ENCODE assay signal across 2 cellular contexts in genomic region chr7:12389089-12389700, GRCh38.
TF ChIP-seq lines count a peak whose summit lies in the region.

No MANE protein-coding gene starts in this region.

TF ChIP-seq in GM23338, 12 proteins besides CTCF, POLR2A, EP300 and RAD21:
- no peak for TF ChIP-seq JUNB (IDR thresholded peaks at IDR 0.05; ENCODE audit: unreplicated experiment)
- TF ChIP-seq STAT1 (IDR thresholded peaks at IDR 0.05; ENCODE audit: unreplicated experiment): no peak
- TF ChIP-seq CREB1 (CRISPR knock-in tag; IDR thresholded peaks at IDR 0.05; ENCODE audit: low read depth): no peak
- no peak for TF ChIP-seq ZNF331 (CRISPR knock-in tag; IDR thresholded peaks at IDR 0.05; ENCODE audit: low read depth)
- no peak for TF ChIP-seq EZH2phosphoT487 (IDR thresholded peaks at IDR 0.05; ENCODE audit: unreplicated experiment)
- no peak for TF ChIP-seq EZH2 (IDR thresholded peaks at IDR 0.05; ENCODE audit: low read depth, unreplicated experiment)
- no peak for TF ChIP-seq ZNF114 (CRISPR knock-in tag; IDR thresholded peaks at IDR 0.05)
- no peak for TF ChIP-seq POLR2AphosphoS5 (IDR thresholded peaks at IDR 0.05; ENCODE audit: low read depth)
TF ChIP-seq in GM23338: peak in this region for 0.

TF ChIP-seq in IMR-90, 13 proteins besides CTCF, POLR2A, EP300 and RAD21:
- TF ChIP-seq SMC3 (IDR thresholded peaks at IDR 0.05; ENCODE audit: low read depth, low read length): peak; percentile 57
- peak; percentile 70 for TF ChIP-seq CEBPB (IDR thresholded peaks at IDR 0.05; ENCODE audit: low read depth, low read length)
- TF ChIP-seq CHD1 (IDR thresholded peaks at IDR 0.05; ENCODE audit: low read depth, low read length): no peak
